Comparison of ENCODE assay signal across 8 cellular contexts in genomic region chr2:152335016-152335850, GRCh38. TPM values are rescaled to one million over a fixed set of nuclear protein-coding genes. Genes with fewer than 3 reads are reported as not detected.
DNase-seq lines count a peak whose midpoint lies in the region; ATAC-seq lines count a peak whose summit lies in the region.

TSS of gene FMNL2 (plus strand) at chr2:152335174.

- DNase-seq in NK-92 treated with Interleukin-12 subunit alpha and Interleukin-12 subunit beta, amount 100 ng/mL, for 24 hours (lab: John Stamatoyannopoulos, UW): peak; percentile 37
- no peak for DNase-seq in NK-92 (lab: John Stamatoyannopoulos, UW; ENCODE audit: unreplicated experiment)
- peak; percentile 75 for DNase-seq in NCI-H1105 (lab: John Stamatoyannopoulos, UW)
- no peak for DNase-seq in central memory CD8-positive, alpha-beta T cell (ENCODE audit: low spot score in 2 of 2)
- DNase-seq in iPS-NIHi7 (ENCODE audit: extremely low spot score): peak; percentile 95

- no peak within 1 kb of the TSS for H3K27ac Mint-ChIP-seq in T-helper 1 cell treated with Interleukin-12 subunit alpha and Interleukin-12 subunit beta and Interleukin-4 antibody, amounts not matched to agents 30 μg/mL and 1 μg/mL, for 36 hours
- no peak within 1 kb of the TSS for H3K27ac Mint-ChIP-seq in central memory CD8-positive, alpha-beta T cell (ENCODE audit: low read depth)

- H3K4me1 Mint-ChIP-seq in T-helper 1 cell treated with Interleukin-12 subunit alpha and Interleukin-12 subunit beta and Interleukin-4 antibody, amounts not matched to agents 30 μg/mL and 1 μg/mL, for 36 hours (ENCODE audit: low read depth): peaks cover 13% of the 10 kb centered on the region
- peaks cover 13% of the 10 kb centered on the region for H3K4me1 Mint-ChIP-seq in central memory CD8-positive, alpha-beta T cell

- no peaks in the 10 kb centered on the region for H3K9me3 Mint-ChIP-seq in T-helper 1 cell treated with Interleukin-12 subunit alpha and Interleukin-12 subunit beta and Interleukin-4 antibody, amounts not matched to agents 30 μg/mL and 1 μg/mL, for 36 hours
- no peaks in the 10 kb centered on the region for H3K9me3 Mint-ChIP-seq in central memory CD8-positive, alpha-beta T cell

- no peaks in the 10 kb centered on the region for H3K9me3 ChIP-seq in skeletal muscle satellite cell (replicated peaks; ENCODE audit: low read length)

- peak within 1 kb of the TSS; percentile 89 for H3K4me2 ChIP-seq in skeletal muscle satellite cell (ENCODE audit: low read length)

- no peaks in the 10 kb centered on the region for H3K27me3 ChIP-seq in skeletal muscle satellite cell (ENCODE audit: control insufficient read depth, insufficient read depth, low read length)

- ATAC-seq in HG02759 (IDR thresholded peaks at IDR 0.05; ENCODE audit: unreplicated experiment): peak; percentile 86
- peak; percentile 44 for ATAC-seq in central memory CD8-positive, alpha-beta T cell (replicated peaks; ENCODE audit: extremely low read depth, poor library complexity, severe bottlenecking)

- peak within 1 kb of the TSS; percentile 84 for H3K4me3 Mint-ChIP-seq in T-helper 1 cell treated with Interleukin-12 subunit alpha and Interleukin-12 subunit beta and Interleukin-4 antibody, amounts not matched to agents 30 μg/mL and 1 μg/mL, for 36 hours
- peak within 1 kb of the TSS; percentile 76 for H3K4me3 Mint-ChIP-seq in central memory CD8-positive, alpha-beta T cell

- H3K27me3 Mint-ChIP-seq in T-helper 1 cell treated with Interleukin-12 subunit alpha and Interleukin-12 subunit beta and Interleukin-4 antibody, amounts not matched to agents 30 μg/mL and 1 μg/mL, for 36 hours (ENCODE audit: low read depth): peaks cover 57% of the 10 kb centered on the region
- peaks cover 66% of the 10 kb centered on the region for H3K27me3 Mint-ChIP-seq in central memory CD8-positive, alpha-beta T cell

- no peaks in the 10 kb centered on the region for H3K36me3 ChIP-seq in skeletal muscle satellite cell (ENCODE audit: insufficient read depth, low read length)

- H3K9ac ChIP-seq in skeletal muscle satellite cell (ENCODE audit: low read depth, low read length): peak within 1 kb of the TSS; percentile 89

- H3K36me3 Mint-ChIP-seq in T-helper 1 cell treated with Interleukin-12 subunit alpha and Interleukin-12 subunit beta and Interleukin-4 antibody, amounts not matched to agents 30 μg/mL and 1 μg/mL, for 36 hours (ENCODE audit: low read depth): no peaks in the 10 kb centered on the region
- no peaks in the 10 kb centered on the region for H3K36me3 Mint-ChIP-seq in central memory CD8-positive, alpha-beta T cell (ENCODE audit: insufficient read depth)

- peaks cover 12% of the 10 kb centered on the region for H3K4me1 ChIP-seq in skeletal muscle satellite cell (ENCODE audit: control insufficient read depth, insufficient read depth, low read length)

- peak within 1 kb of the TSS; percentile 93 for H3K4me3 ChIP-seq in skeletal muscle satellite cell (ENCODE audit: low read length)

RNA-seq across cellular contexts. Expression of gene FMNL2, which starts in this region (rescaled TPM):
- 30.6 and 36.5 TPM in 2 replicates for total RNA-seq in skeletal muscle satellite cell (2012; rRNA removed)

Comparison
In these comparisons a context has a peak if more than half of its experiments do, and no peak if none do; other contexts are left out.
1. DNase-seq: peak in NK-92 treated with Interleukin-12 subunit alpha and Interleukin-12 subunit beta, amount 100 ng/mL, for 24 hours (single experiment), NCI-H1105 (single experiment) and iPS-NIHi7 (single experiment); none in NK-92 (single experiment) and central memory CD8-positive, alpha-beta T cell (0 of 2).